ENCODE assay signal across 10 cellular contexts in the genomic region with DNA sequence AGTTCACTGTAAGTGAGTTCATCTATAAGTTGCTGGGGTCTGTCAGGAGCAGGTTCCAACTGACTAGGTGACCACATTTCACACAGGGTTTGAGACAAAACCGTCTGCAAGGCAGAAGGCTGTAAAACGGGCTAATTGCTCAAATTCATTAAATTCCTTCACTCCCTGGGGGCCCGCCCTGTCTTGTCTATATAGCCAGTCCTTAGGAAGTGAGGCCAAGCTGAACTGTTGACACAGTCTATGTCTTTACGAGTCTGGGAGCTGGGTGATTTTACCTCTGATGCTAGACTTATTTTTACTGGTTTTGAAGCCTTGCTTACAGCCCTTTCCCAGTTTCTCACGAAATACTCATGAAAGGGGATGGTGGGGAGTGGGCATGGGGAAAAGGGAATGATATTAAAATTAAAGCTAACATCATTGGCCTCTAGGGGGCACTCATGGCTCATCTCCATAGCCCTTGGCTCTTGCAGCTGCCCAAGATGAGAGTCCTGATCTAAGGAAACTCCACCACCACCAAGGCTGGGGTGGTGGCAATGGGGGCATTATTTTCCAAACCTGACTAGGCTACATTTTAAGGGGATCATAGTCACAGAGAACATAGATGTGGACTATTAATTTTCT. TPM values are rescaled to one million over a fixed set of nuclear protein-coding genes. Genes with fewer than 3 reads are reported as not detected.
DNase-seq lines count a peak whose midpoint lies in the region; ATAC-seq, FAIRE-seq and TF ChIP-seq lines count a peak whose summit lies in the region.
"Not testable (repeated sequence)": the region's sequence is repeated elsewhere in the genome, so short reads cannot be mapped to it uniquely, and the experiment has no call there.
"Had no signal": no experiment of that assay in that cellular context is flagged by ENCODE, and none has a peak within 500 bp of the region (broad histone marks: within the 10 kb centered on the region; RNA-seq: fewer than 3 reads in every experiment).

No MANE protein-coding gene starts in this region.

- H3K4me1 ChIP-seq in esophagus squamous epithelium; small intestine (ENCODE audit: control insufficient read depth in 2 of 2, insufficient read depth in 1 of 2, low read depth in 1 of 2, low read length in 1 of 2): not testable (repeated sequence)

- not testable (repeated sequence) for H3K9me3 ChIP-seq in esophagus squamous epithelium; small intestine (ENCODE audit: control insufficient read depth, low read depth)

- H3K36me3 ChIP-seq in esophagus squamous epithelium; small intestine (ENCODE audit: control insufficient read depth in 2 of 2, insufficient read depth in 2 of 2, low read length in 2 of 2): not testable (repeated sequence)

- H3K9me3 Mint-ChIP-seq in activated naive CD4-positive, alpha-beta T cell treated with anti-CD3 and anti-CD28 coated beads for 36 hours: not testable (repeated sequence)

- not testable (repeated sequence) for DNase-seq in GM20000 (ENCODE audit: low spot score); esophagus squamous epithelium (lab: John Stamatoyannopoulos, UW); left lobe of liver (ENCODE audit: low spot score)
- DNase-seq in NCI-H1417 (lab: John Stamatoyannopoulos, UW): peak; percentile 5 to 48 (median 15)
- DNase-seq in RPMI7951 (ENCODE audit: low read depth): peak; percentile 37
- peak; percentile 61 for DNase-seq in activated naive CD4-positive, alpha-beta T cell treated with anti-CD3 and anti-CD28 coated beads for 36 hours
- DNase-seq in small intestine: peak; percentile 57

- TF ChIP-seq POLR2A in esophagus squamous epithelium (IDR thresholded peaks at IDR 0.05): not testable (repeated sequence)

- H3K4me3 Mint-ChIP-seq in activated naive CD4-positive, alpha-beta T cell treated with anti-CD3 and anti-CD28 coated beads for 36 hours: not testable (repeated sequence)

- not testable (repeated sequence) for H3K27me3 Mint-ChIP-seq in activated naive CD4-positive, alpha-beta T cell treated with anti-CD3 and anti-CD28 coated beads for 36 hours (ENCODE audit: low read depth)

- not testable (repeated sequence) for H3K4me3 ChIP-seq in esophagus squamous epithelium; small intestine (ENCODE audit: low read depth in 1 of 2, low read length in 2 of 2)

- not testable (repeated sequence) for H3K27ac ChIP-seq in C4-2B; esophagus squamous epithelium; small intestine (ENCODE audit: low read depth in 1 of 2, low read length in 1 of 2)

- H3K36me3 Mint-ChIP-seq in activated naive CD4-positive, alpha-beta T cell treated with anti-CD3 and anti-CD28 coated beads for 36 hours (ENCODE audit: low read depth): not testable (repeated sequence)

- CTCF ChIA-PET in activated naive CD4-positive, alpha-beta T cell treated with anti-CD3 and anti-CD28 coated beads for 36 hours (lab: Charles Lee): interaction anchor here (0.6 to 2.4 kb wide), 15 partner anchors 9 to 804 kb away, joined by 3 to 12 read pairs (median 3); no protein-coding TSS in a partner anchor

- TF ChIP-seq CTCF in C4-2B (conservative IDR thresholded peaks at IDR 0.05) (peak; percentile 46), GM20000 (IDR thresholded peaks at IDR 0.05; ENCODE audit: extremely low read depth, missing control alignments) (peak; percentile 22), esophagus squamous epithelium (IDR thresholded peaks at IDR 0.05) (peak in 5 of 6 experiments; percentile 8 to 49 (median 39))

- ATAC-seq in left lobe of liver: peak; percentile 89

- H3K27ac Mint-ChIP-seq in activated naive CD4-positive, alpha-beta T cell treated with anti-CD3 and anti-CD28 coated beads for 36 hours: not testable (repeated sequence)

- 5 to 19% methylated on average over 4 of the region's 5 CpGs for WGBS in esophagus squamous epithelium, 2 donors
- 23 to 28% (median 24%) methylated on average over 5 of the region's 5 CpGs for WGBS in small intestine, 3 donors

- H3K27me3 ChIP-seq in esophagus squamous epithelium; small intestine (ENCODE audit: control insufficient read depth in 2 of 2, insufficient read depth in 2 of 2, low read length in 2 of 2): not testable (repeated sequence)

- intact Hi-C loops in activated naive CD4-positive, alpha-beta T cell treated with anti-CD3 and anti-CD28 coated beads for 36 hours (cut with micrococcal nuclease): loop anchor here (1.0 to 2.0 kb wide), 3 partner anchors 100 to 467 kb away; a partner anchor contains a TSS
- intact Hi-C loops in esophagus squamous epithelium (cut with DNase I): not testable (repeated sequence)

- not testable (repeated sequence) for FAIRE-seq in small intestine (lab: Jason Lieb, UNC)

- H3K4me1 Mint-ChIP-seq in activated naive CD4-positive, alpha-beta T cell treated with anti-CD3 and anti-CD28 coated beads for 36 hours (ENCODE audit: low read depth): not testable (repeated sequence)

RNA-seq across cellular contexts. Expression of a gene that starts 37.8 kb away (rescaled TPM):
- total RNA-seq in RPMI7951 (2014; rRNA removed; shearing (Covaris generic)): not detected in 2 replicates
- total RNA-seq in activated naive CD4-positive, alpha-beta T cell treated with anti-CD3 and anti-CD28 coated beads for 36 hours: not detected
- total RNA-seq in esophagus squamous epithelium: not detected
- total RNA-seq in left lobe of liver: 26.3 TPM
- under 1 TPM in 1 of 3 donors, not detected in 2; 0.10 TPM for polyA plus RNA-seq in small intestine
- total RNA-seq: activated T-helper 2 cell treated with anti-CD3 and anti-CD28 coated beads, Interferon-gamma antibody, Interleukin-2, Interleukin-4, amounts not matched to agents 10 μg/mL and 5 μg/mL and 100 μg/mL, durations not matched to agents 14 hours and 24 hours and 36 hours; Daoy had no signal

RNA-seq across cellular contexts. Expression of a gene that starts 57.1 kb away (rescaled TPM):
- 165 and 179 TPM in 2 replicates for total RNA-seq in RPMI7951 (2014; rRNA removed; shearing (Covaris generic))
- total RNA-seq in activated naive CD4-positive, alpha-beta T cell treated with anti-CD3 and anti-CD28 coated beads for 36 hours: 10 to 100 TPM; 30.5 to 32.5 TPM
- 10 to 100 TPM; 23.3 to 49.8 (median 44.9) TPM for total RNA-seq in esophagus squamous epithelium
- 8.6 TPM for total RNA-seq in left lobe of liver
- 100 to 1,000 TPM in 1 of 3 donors, 10 to 100 TPM in 2; 64.8 to 110 (median 74.0) TPM for polyA plus RNA-seq in small intestine

Comparison
In these comparisons a context has a peak if more than half of its experiments do, and no peak if none do; other contexts are left out.
1. RNA of a gene that starts 37.8 kb away (total RNA-seq): 26.3 TPM in left lobe of liver (single experiment); not detected in RPMI7951, not detected in activated naive CD4-positive, alpha-beta T cell treated with anti-CD3 and anti-CD28 coated beads for 36 hours and not detected in esophagus squamous epithelium; every median in the first group is over 10 times any median in the second.
2. Peak in every context shown above with its lines, with median percentiles within 50 percentile points of each other: CTCF ChIP-seq.